ENCODE assay signal across 26 cellular contexts in genomic region chr9:69486498-69486897, GRCh38.
"Had no signal": no experiment of that assay in that cellular context is flagged by ENCODE, and none has a peak within 500 bp of the region (broad histone marks: within the 10 kb centered on the region; RNA-seq: fewer than 3 reads in every experiment).

No MANE protein-coding gene starts in this region.

- H3K27ac ChIP-seq: adrenal gland, ascending aorta, brain microvascular endothelial cell, esophagus muscularis mucosa, gastroesophageal sphincter, lower lobe of right lung, right lobe of liver, skin epidermis, tibial artery had no signal

- H3K36me3 Mint-ChIP-seq: activated naive CD8-positive, alpha-beta T cell; stimulated activated effector memory CD8-positive, alpha-beta T cell treated with anti-CD3 and anti-CD28 coated beads, Interleukin-12 subunit alpha, Interleukin-12 subunit beta, amount 100 ng/mL, for 72 hours had no signal

- H3K4me1 ChIP-seq: adrenal gland, ascending aorta, esophagus muscularis mucosa, gastroesophageal sphincter, lower lobe of right lung, right lobe of liver, tibial artery had no signal

- H3K9me3 ChIP-seq: adrenal gland, ascending aorta, esophagus muscularis mucosa, gastroesophageal sphincter, lower lobe of right lung, right lobe of liver, tibial artery had no signal

- H3K27ac Mint-ChIP-seq: activated CD4-positive, alpha-beta T cell treated with anti-CD3 and anti-CD28 coated beads, Interleukin-2, amount 10 ng/mL, durations not matched to agents 24 days and 14 days; activated naive CD8-positive, alpha-beta T cell; activated T-cell treated with anti-CD3 and anti-CD28 coated beads, Interleukin-2, amount 50 U/mL, for 24 hours; activated T-helper 2 cell treated with anti-CD3 and anti-CD28 coated beads, Interferon-gamma antibody, Interleukin-2, Interleukin-4, amounts not matched to agents 10 μg/mL and 5 μg/mL and 100 μg/mL, durations not matched to agents 14 hours and 24 hours and 36 hours; stimulated activated effector memory CD8-positive, alpha-beta T cell treated with anti-CD3 and anti-CD28 coated beads, Interleukin-12 subunit alpha, Interleukin-12 subunit beta, amount 100 ng/mL, for 72 hours; stimulated activated naive CD8-positive, alpha-beta T cell treated with anti-CD3 and anti-CD28 coated beads, Interleukin-15, amount 100 ng/mL, for 72 hours had no signal

- DNase-seq: activated CD4-positive, alpha-beta T cell treated with anti-CD3 and anti-CD28 coated beads, Interleukin-2, amount 10 ng/mL, durations not matched to agents 24 days and 14 days; activated CD8-positive, alpha-beta memory T cell treated with anti-CD3 and anti-CD28 coated beads for 24 hours; activated CD8-positive, alpha-beta memory T cell treated with anti-CD3 and anti-CD28 coated beads, Interleukin-2, amount 50 U/mL, for 4 hours; activated naive CD4-positive, alpha-beta T cell; activated T-cell treated with anti-CD3 and anti-CD28 coated beads, Interleukin-2, amount 50 U/mL, for 24 hours; adrenal gland; brain microvascular endothelial cell; central memory CD4-positive, alpha-beta T cell; effector memory CD4-positive, alpha-beta T cell; head of caudate nucleus; kidney; lower lobe of right lung; mesendoderm; naive thymus-derived CD4-positive, alpha-beta T cell; right lobe of liver; stimulated activated CD4-positive, alpha-beta T cell treated with anti-CD3 and anti-CD28 coated beads, Interleukin-2, amount 100 ng/mL, for 24 hours; stimulated activated naive CD8-positive, alpha-beta T cell treated with anti-CD3 and anti-CD28 coated beads, Interleukin-15, amount 100 ng/mL, for 72 hours; tibial artery had no signal

- H3K4me1 Mint-ChIP-seq: activated CD4-positive, alpha-beta T cell treated with anti-CD3 and anti-CD28 coated beads, Interleukin-2, amount 10 ng/mL, durations not matched to agents 24 days and 14 days; naive thymus-derived CD4-positive, alpha-beta T cell; stimulated activated naive CD8-positive, alpha-beta T cell treated with anti-CD3 and anti-CD28 coated beads, Interleukin-15, amount 100 ng/mL, for 72 hours had no signal

- H3K4me3 ChIP-seq: adrenal gland, ascending aorta, esophagus muscularis mucosa, gastroesophageal sphincter, lower lobe of right lung, right lobe of liver, skin epidermis, tibial artery had no signal

- H3K4me3 Mint-ChIP-seq: activated CD4-positive, alpha-beta T cell treated with anti-CD3 and anti-CD28 coated beads, Interleukin-2, amount 10 ng/mL, durations not matched to agents 24 days and 14 days; activated naive CD8-positive, alpha-beta T cell; activated T-cell treated with anti-CD3 and anti-CD28 coated beads, Interleukin-2, amount 50 U/mL, for 24 hours; naive thymus-derived CD4-positive, alpha-beta T cell; stimulated activated effector memory CD8-positive, alpha-beta T cell treated with anti-CD3 and anti-CD28 coated beads, Interleukin-12 subunit alpha, Interleukin-12 subunit beta, amount 100 ng/mL, for 72 hours; stimulated activated naive CD8-positive, alpha-beta T cell treated with anti-CD3 and anti-CD28 coated beads, Interleukin-15, amount 100 ng/mL, for 72 hours had no signal

- H3K27me3 Mint-ChIP-seq: activated T-cell treated with anti-CD3 and anti-CD28 coated beads, Interleukin-2, amount 50 U/mL, for 24 hours; stimulated activated naive CD8-positive, alpha-beta T cell treated with anti-CD3 and anti-CD28 coated beads, Interleukin-15, amount 100 ng/mL, for 72 hours had no signal

- ATAC-seq: activated CD4-positive, CD25-positive, alpha-beta regulatory T cell treated with anti-CD3 and anti-CD28 coated beads, Interleukin-2, amount 50 U/mL, for 24 hours; gastroesophageal sphincter; lower lobe of right lung; naive thymus-derived CD4-positive, alpha-beta T cell; right lobe of liver; stimulated activated effector memory CD8-positive, alpha-beta T cell treated with anti-CD3 and anti-CD28 coated beads, Interleukin-12 subunit alpha, Interleukin-12 subunit beta, amount 100 ng/mL, for 72 hours; stimulated activated naive CD8-positive, alpha-beta T cell treated with anti-CD3 and anti-CD28 coated beads, Interleukin-15, amount 100 ng/mL, for 72 hours had no signal

- H3K27me3 ChIP-seq: adrenal gland, ascending aorta, brain microvascular endothelial cell, esophagus muscularis mucosa, gastroesophageal sphincter, right lobe of liver, tibial artery had no signal

- H3K9me3 Mint-ChIP-seq: activated T-cell treated with anti-CD3 and anti-CD28 coated beads, Interleukin-2, amount 50 U/mL, for 24 hours; activated T-helper 2 cell treated with anti-CD3 and anti-CD28 coated beads, Interferon-gamma antibody, Interleukin-2, Interleukin-4, amounts not matched to agents 10 μg/mL and 5 μg/mL and 100 μg/mL, durations not matched to agents 14 hours and 24 hours and 36 hours; stimulated activated effector memory CD8-positive, alpha-beta T cell treated with anti-CD3 and anti-CD28 coated beads, Interleukin-12 subunit alpha, Interleukin-12 subunit beta, amount 100 ng/mL, for 72 hours had no signal

- H3K36me3 ChIP-seq: adrenal gland, ascending aorta, brain microvascular endothelial cell, esophagus muscularis mucosa, gastroesophageal sphincter, lower lobe of right lung, right lobe of liver, tibial artery had no signal
